ENCODE assay signal across 1 cellular context in genomic region chr6:94501546-94501945, GRCh38.
TF ChIP-seq lines count a peak whose summit lies in the region.

No MANE protein-coding gene starts in this region.

TF ChIP-seq in H1, 55 proteins besides CTCF, POLR2A, EP300 and RAD21:
- TF ChIP-seq RBBP5 (IDR thresholded peaks at IDR 0.05; ENCODE audit: borderline replicate concordance, low read depth, low read length) (no peak), ATF2 (IDR thresholded peaks at IDR 0.05; ENCODE audit: low read length) (no peak), YY1 (IDR thresholded peaks at IDR 0.05; ENCODE audit: low read depth, low read length) (no peak), TEAD4 (IDR thresholded peaks at IDR 0.05; ENCODE audit: low read depth, low read length) (no peak), SP4 (IDR thresholded peaks at IDR 0.05; ENCODE audit: low read length) (no peak), BACH1 (IDR thresholded peaks at IDR 0.05; ENCODE audit: low read length) (no peak), RFX5 (IDR thresholded peaks at IDR 0.05; ENCODE audit: borderline replicate concordance, low read depth, low read length) (no peak), KDM5A (IDR thresholded peaks at IDR 0.05; ENCODE audit: low read length) (no peak), NRF1 (IDR thresholded peaks at IDR 0.05; ENCODE audit: low read depth, low read length) (no peak), HDAC2 (IDR thresholded peaks at IDR 0.05; ENCODE audit: borderline replicate concordance in 1 of 2, low read depth in 2 of 2, low read length in 2 of 2) (no peak), TBP (IDR thresholded peaks at IDR 0.05; ENCODE audit: low read depth, low read length) (no peak), USF2 (IDR thresholded peaks at IDR 0.05; ENCODE audit: low read length) (no peak), E2F6 (IDR thresholded peaks at IDR 0.05) (no peak), SP2 (IDR thresholded peaks at IDR 0.05; ENCODE audit: low read length) (no peak), EZH2 (IDR thresholded peaks at IDR 0.05; ENCODE audit: low read depth, low read length, severe bottlenecking) (no peak)
